ENCODE assay signal across 1 cellular context in genomic region chr10:103238506-103239252, GRCh38.
TF ChIP-seq lines count a peak whose summit lies in the region.

No MANE protein-coding gene starts in this region.

TF ChIP-seq in HepG2, 621 proteins besides CTCF, POLR2A, EP300 and RAD21 (continued from another document and continues in another):
- TF ChIP-seq ELF1 (CRISPR knock-in tag; IDR thresholded peaks at IDR 0.05) = no peak
- TF ChIP-seq ZNF749 (CRISPR knock-in tag; IDR thresholded peaks at IDR 0.05; ENCODE audit: borderline replicate concordance) = no peak
- TF ChIP-seq ZNF3 (CRISPR knock-in tag; IDR thresholded peaks at IDR 0.05) = no peak
- no peak; the same call in 1 of the 2 replicates for TF ChIP-seq HOXA3 (CRISPR knock-in tag; IDR thresholded peaks at IDR 0.05)
- no peak for TF ChIP-seq HDAC2 (CRISPR knock-in tag; IDR thresholded peaks at IDR 0.05)
- TF ChIP-seq PPARG (CRISPR knock-in tag; conservative IDR thresholded peaks at IDR 0.05) = no peak
- TF ChIP-seq ZNF784 (CRISPR knock-in tag; IDR thresholded peaks at IDR 0.05; ENCODE audit: borderline replicate concordance) = no peak
- TF ChIP-seq ZNF576 (CRISPR knock-in tag; IDR thresholded peaks at IDR 0.05) = no peak
- no peak for TF ChIP-seq ELF4 (CRISPR knock-in tag; IDR thresholded peaks at IDR 0.05; ENCODE audit: borderline replicate concordance)
- TF ChIP-seq ZFYVE20 (CRISPR knock-in tag; IDR thresholded peaks at IDR 0.05; ENCODE audit: borderline replicate concordance, low read depth) = no peak
- no peak for TF ChIP-seq ZNF33A (CRISPR knock-in tag; IDR thresholded peaks at IDR 0.05; ENCODE audit: borderline replicate concordance)
- no peak for TF ChIP-seq TFDP2 (CRISPR knock-in tag; IDR thresholded peaks at IDR 0.05)
- no peak for TF ChIP-seq KLF6 (CRISPR knock-in tag; IDR thresholded peaks at IDR 0.05)
- no peak for TF ChIP-seq POGZ (CRISPR knock-in tag; IDR thresholded peaks at IDR 0.05)
- TF ChIP-seq RFXANK (CRISPR knock-in tag; IDR thresholded peaks at IDR 0.05) = no peak
- TF ChIP-seq AKNA (CRISPR knock-in tag; IDR thresholded peaks at IDR 0.05; ENCODE audit: borderline replicate concordance) = no peak
- no peak for TF ChIP-seq MEIS1 (CRISPR knock-in tag; IDR thresholded peaks at IDR 0.05; ENCODE audit: borderline replicate concordance)
- no peak for TF ChIP-seq ZNF484 (CRISPR knock-in tag; IDR thresholded peaks at IDR 0.05; ENCODE audit: borderline replicate concordance, low read depth)
- TF ChIP-seq FOXP4 (CRISPR knock-in tag; IDR thresholded peaks at IDR 0.05) = peak; percentile 25; the same call in 1 of the 2 replicates
- TF ChIP-seq MYNN (CRISPR knock-in tag; IDR thresholded peaks at IDR 0.05; ENCODE audit: low read depth) = no peak
- no peak for TF ChIP-seq ZMAT5 (CRISPR knock-in tag; IDR thresholded peaks at IDR 0.05; ENCODE audit: borderline replicate concordance, low read depth)
- TF ChIP-seq THAP11 (CRISPR knock-in tag; IDR thresholded peaks at IDR 0.05) = 0 out of 2 replicates have a peak, but pooled peaks have one; percentile 14
- TF ChIP-seq ZZZ3 (CRISPR knock-in tag; IDR thresholded peaks at IDR 0.05; ENCODE audit: borderline replicate concordance) = no peak
- 0 out of 2 replicates have a peak, but pooled peaks have one; percentile 12 for TF ChIP-seq FOXO1 (CRISPR knock-in tag; IDR thresholded peaks at IDR 0.05)
- no peak for TF ChIP-seq HOXA9 (CRISPR knock-in tag; IDR thresholded peaks at IDR 0.05; ENCODE audit: borderline replicate concordance)
- no peak for TF ChIP-seq ZNF318 (CRISPR knock-in tag; IDR thresholded peaks at IDR 0.05)
- TF ChIP-seq KMT2B (CRISPR knock-in tag; IDR thresholded peaks at IDR 0.05) = no peak
- TF ChIP-seq NRL (CRISPR knock-in tag; IDR thresholded peaks at IDR 0.05; ENCODE audit: borderline replicate concordance) = no peak
- TF ChIP-seq PTBP1 (IDR thresholded peaks at IDR 0.05; ENCODE audit: low read depth, low read length, poor library complexity, severe bottlenecking) = no peak
- TF ChIP-seq NR2C2 (CRISPR knock-in tag; IDR thresholded peaks at IDR 0.05; ENCODE audit: borderline replicate concordance) = no peak
- TF ChIP-seq HMGA1 (CRISPR knock-in tag; conservative IDR thresholded peaks at IDR 0.05) = no peak
- TF ChIP-seq ZNF136 (CRISPR knock-in tag; IDR thresholded peaks at IDR 0.05; ENCODE audit: low read depth) = no peak
- no peak for TF ChIP-seq NFIB (CRISPR knock-in tag; IDR thresholded peaks at IDR 0.05; ENCODE audit: borderline replicate concordance)
- TF ChIP-seq ZBTB20 (CRISPR knock-in tag; IDR thresholded peaks at IDR 0.05; ENCODE audit: borderline replicate concordance, low read depth) = no peak
- no peak for TF ChIP-seq ZNF589 (CRISPR knock-in tag; conservative IDR thresholded peaks at IDR 0.05)
- no peak for TF ChIP-seq ZNF251 (CRISPR knock-in tag; IDR thresholded peaks at IDR 0.05)
- TF ChIP-seq ZSCAN12 (CRISPR knock-in tag; IDR thresholded peaks at IDR 0.05) = no peak
- TF ChIP-seq FOSL2 (CRISPR knock-in tag; IDR thresholded peaks at IDR 0.05) = peak; percentile 11; the same call in 1 of the 2 replicates
- peak; percentile 52; the same call in 1 of the 2 replicates for TF ChIP-seq IKZF5 (CRISPR knock-in tag; IDR thresholded peaks at IDR 0.05)
- TF ChIP-seq NPAS2 (CRISPR knock-in tag; IDR thresholded peaks at IDR 0.05; ENCODE audit: borderline replicate concordance) = no peak
- no peak; the same call in 1 of the 2 replicates for TF ChIP-seq ZNF574 (CRISPR knock-in tag; IDR thresholded peaks at IDR 0.05)
